In genomic region chr3:105539897-105540296, GRCh38 we compare ENCODE assay signal across 23 cellular contexts.
"Had no signal": no experiment of that assay in that cellular context is flagged by ENCODE, and none has a peak within 500 bp of the region (broad histone marks: within the 10 kb centered on the region; RNA-seq: fewer than 3 reads in every experiment).

No MANE protein-coding gene starts in this region.

- H3K27me3 ChIP-seq: breast epithelium, colonic mucosa, dorsolateral prefrontal cortex, right lobe of liver, stomach, suprapubic skin, tibial nerve, uterus had no signal

- H3K4me1 ChIP-seq: breast epithelium, colonic mucosa, stomach, suprapubic skin, tibial nerve, uterus had no signal

- H3K27ac ChIP-seq: breast epithelium, colonic mucosa, right lobe of liver, stomach, suprapubic skin, tibial nerve, uterus had no signal

- DNase-seq: activated CD4-positive, alpha-beta memory T cell treated with anti-CD3 and anti-CD28 coated beads for 36 hours; activated CD4-positive, alpha-beta T cell treated with anti-CD3 and anti-CD28 coated beads for 48 hours; activated naive CD4-positive, alpha-beta T cell treated with Interleukin-2 at 50 U/mL for 16 hours; activated naive CD8-positive, alpha-beta T cell treated with anti-CD3 and anti-CD28 coated beads for 36 hours; activated T-cell treated with anti-CD3 and anti-CD28 coated beads, Interleukin-2, amount 50 U/mL, for 48 hours; colonic mucosa; dorsolateral prefrontal cortex; effector memory CD8-positive, alpha-beta T cell; foreskin melanocyte; naive B cell; occipital lobe; posterior cingulate gyrus; right lobe of liver; small intestine; stomach; uterus had no signal

- H3K36me3 ChIP-seq: breast epithelium, colonic mucosa, uterus had no signal

- ATAC-seq: effector memory CD8-positive, alpha-beta T cell; esophagus mucosa; left lobe of liver; right lobe of liver; stimulated activated memory B cell treated with anti-CD40 and anti-IgM and Interleukin-4, amounts not matched to agents 10 μg/mL and 1 μg/mL and 100 μg/mL, for 72 hours had no signal

- H3K4me3 ChIP-seq: breast epithelium, colonic mucosa, lung, right lobe of liver, stomach, suprapubic skin, tibial nerve, uterus had no signal

- H3K9me3 ChIP-seq: breast epithelium, colonic mucosa, right lobe of liver, stomach, suprapubic skin, tibial nerve, uterus had no signal
